ENCODE assay signal across 8 cellular contexts in genomic region chr1:98794196-98794886, GRCh38.
A peak's percentile ranks its signal among the peaks of the same experiment; 100 is the strongest.
DNase-seq lines count a peak whose midpoint lies in the region; ATAC-seq lines count a peak whose summit lies in the region.

No MANE protein-coding gene starts in this region.

- DNase-seq in AG08395 (ENCODE audit: low spot score) (peak; percentile 80), NCI-H1105 (lab: John Stamatoyannopoulos, UW) (peak; percentile 22), T1000 (lab: John Stamatoyannopoulos, UW) (peak; percentile 22), T47D (ENCODE audit: low read depth in 1 of 2, low spot score in 1 of 2) (peak; percentile 9 to 57), kidney glomerular epithelial cell (lab: John Stamatoyannopoulos, UW) (peak; percentile 68)
- DNase-seq in stimulated activated CD4-positive, alpha-beta T cell treated with anti-CD3 and anti-CD28 coated beads, TNF-alpha, amount 100 ng/mL, for 4 hours (ENCODE audit: low read depth in 3 of 3), result peak; percentile 4 to 34 (median 4)

- ATAC-seq in GM18498 (IDR thresholded peaks at IDR 0.05; ENCODE audit: unreplicated experiment) (peak; percentile 97), HG02798 (IDR thresholded peaks at IDR 0.05; ENCODE audit: poor library complexity, unreplicated experiment) (peak; percentile 98)

- in situ Hi-C loops in T47D (cut with HindIII; ENCODE audit: low pct_unique_long_range_greater_than_20kb, low sequenced_read_pairs), result no loop called here

Comparison
In these comparisons a context has a peak if more than half of its experiments do, and no peak if none do; other contexts are left out.
1. Peak in every context shown above with its lines: DNase-seq and ATAC-seq.
2. DNase-seq: peak in every context shown above with its lines; median percentile 80 in AG08395; 68 in kidney glomerular epithelial cell; 33 in T47D; 22 in NCI-H1105; 22 in T1000; 4 in stimulated activated CD4-positive, alpha-beta T cell treated with anti-CD3 and anti-CD28 coated beads, TNF-alpha, amount 100 ng/mL, for 4 hours.